Comparison of ENCODE assay signal across 8 cellular contexts in genomic region chr15:92819312-92820232, GRCh38.
DNase-seq lines count a peak whose midpoint lies in the region; ATAC-seq and TF ChIP-seq lines count a peak whose summit lies in the region.

No MANE protein-coding gene starts in this region.

- H3K4me1 ChIP-seq in lung (ENCODE audit: control insufficient read depth in 2 of 2, insufficient read depth in 2 of 2, low read length in 2 of 2) (peaks cover 0 to 7% of the 10 kb centered on the region in 2 donors), tibial artery (peaks cover 0 to 22% (median 3%) of the 10 kb centered on the region in 4 donors)

- H3K9me3 ChIP-seq in lung (ENCODE audit: control insufficient read depth in 2 of 2, insufficient read depth in 1 of 2, low read length in 1 of 2) (no peaks in the 10 kb centered on the region), tibial artery (no peaks in the 10 kb centered on the region)

- no peak for ATAC-seq in lung (ENCODE audit: insufficient read depth, low FRiP score)

- TF ChIP-seq CTCF in cardiac fibroblast (IDR thresholded peaks at IDR 0.05; ENCODE audit: low read depth, low read length) (no peak), lung (IDR thresholded peaks at IDR 0.05; ENCODE audit: control extremely low read depth, extremely low read depth) (no peak), tibial artery (IDR thresholded peaks at IDR 0.05) (no peak)

- H3K27ac ChIP-seq in lung (ENCODE audit: low read depth in 1 of 2, low read length in 1 of 2) (peak overlapping the region; percentile 92), tibial artery (peak overlapping the region; percentile 73 to 83)

- 33 to 49% methylated on average over 16 of the region's 16 CpGs for WGBS in lung, 2 donors

- H3K36me3 ChIP-seq in lung (ENCODE audit: control insufficient read depth in 2 of 2, insufficient read depth in 2 of 2, low read length in 2 of 2) (no peaks in the 10 kb centered on the region), tibial artery (no peaks in the 10 kb centered on the region)

- DNase-seq in NCI-H748 (lab: John Stamatoyannopoulos, UW; ENCODE audit: unreplicated experiment) (peak; percentile 61), NCI-H748 treated with DMSO at 0.1 percent for 48 hours (lab: John Stamatoyannopoulos, UW) (no peak), NCI-H345 treated with DMSO at 0.1 percent for 48 hours (lab: John Stamatoyannopoulos, UW; ENCODE audit: unreplicated experiment) (peak; percentile 33), cardiac fibroblast (ENCODE audit: low read depth in 2 of 2) (peak in 1 of 2 donors; percentile 41), lung (ENCODE audit: low spot score) (no peak), tibial artery (no peak), germinal center (ENCODE audit: low spot score) (no peak), middle frontal gyrus (ENCODE audit: extremely low spot score, low spot score) (no peak)

- no peaks in the 10 kb centered on the region for H3K27me3 ChIP-seq in lung (ENCODE audit: control insufficient read depth, insufficient read depth)
- H3K27me3 ChIP-seq in tibial artery = no peaks in the 10 kb centered on the region

- intact Hi-C loops in tibial artery (cut with DNase I; ENCODE audit: low total_unique reads) = no loop called here

- H3K4me3 ChIP-seq in cardiac fibroblast (replicated peaks in 1 of 2; ENCODE audit: low read depth in 2 of 2, low read length in 2 of 2) = peak overlapping the region; percentile 11 to 33
- H3K4me3 ChIP-seq in lung = no peak overlapping the region
- peak overlapping the region; percentile 43 to 46 for H3K4me3 ChIP-seq in tibial artery

Comparison
In these comparisons a context has a peak if more than half of its experiments do, and no peak if none do; other contexts are left out.
1. DNase-seq: peak in NCI-H748 (single experiment) and NCI-H345 treated with DMSO at 0.1 percent for 48 hours (single experiment); none in NCI-H748 treated with DMSO at 0.1 percent for 48 hours (single experiment), lung (single experiment), tibial artery (0 of 2), germinal center (single experiment) and middle frontal gyrus (single experiment).